ENCODE assay signal across 23 cellular contexts in genomic region chr10:109929501-109930219, GRCh38. TPM values are rescaled to one million over a fixed set of nuclear protein-coding genes. Genes with fewer than 3 reads are reported as not detected.
A peak's percentile ranks its signal among the peaks of the same experiment; 100 is the strongest.
DNase-seq lines count a peak whose midpoint lies in the region; ATAC-seq and TF ChIP-seq lines count a peak whose summit lies in the region.
"Had no signal": no experiment of that assay in that cellular context is flagged by ENCODE, and none has a peak within 500 bp of the region (broad histone marks: within the 10 kb centered on the region; RNA-seq: fewer than 3 reads in every experiment).

No MANE protein-coding gene starts in this region.

- H3K4me1 Mint-ChIP-seq in MCF 10A (ENCODE audit: insufficient read depth, unreplicated experiment): peaks cover 44% of the 10 kb centered on the region

- CTCF ChIA-PET in MCF 10A (lab: Yijun Ruan, JAX): interaction anchor here (0.8 to 1.3 kb wide), 3 partner anchors 12 to 40 kb away, joined by 3 to 5 read pairs (median 3); no protein-coding TSS in a partner anchor

- H4K20me1 ChIP-seq in fibroblast of lung (ENCODE audit: control insufficient read depth, extremely low read depth, insufficient read depth, low read length): no peaks in the 10 kb centered on the region

- H3K4me3 Mint-ChIP-seq in MCF 10A (ENCODE audit: unreplicated experiment): no peak overlapping the region
- H3K4me3 Mint-ChIP-seq: activated T-cell treated with anti-CD3 and anti-CD28 coated beads, Interleukin-2, amount 50 U/mL, for 4 hours; dendritic cell treated with granulocyte-macrophage colony-stimulating factor and Interleukin-4, amounts not matched to agents 40 ng/mL and 50 ng/mL, for 4 days; T-helper 17 cell had no signal

- H3K27ac Mint-ChIP-seq in MCF 10A (ENCODE audit: low read depth, unreplicated experiment): no peak overlapping the region
- H3K27ac Mint-ChIP-seq: dendritic cell treated with granulocyte-macrophage colony-stimulating factor and Interleukin-4, amounts not matched to agents 40 ng/mL and 50 ng/mL, for 4 days; progenitor cell of endocrine pancreas; T-helper 17 cell had no signal

- peaks cover 0 to 1% of the 10 kb centered on the region in 2 donors for H3K4me1 ChIP-seq in breast epithelium
- peaks cover 5% of the 10 kb centered on the region for H3K4me1 ChIP-seq in fibroblast of lung (ENCODE audit: control insufficient read depth, extremely low read depth, insufficient read depth, low read length)
- H3K4me1 ChIP-seq: A549 had no signal

- TF ChIP-seq POLR2A in breast epithelium (IDR thresholded peaks at IDR 0.05): no peak

- no peak overlapping the region for H3K4me3 ChIP-seq in breast epithelium
- no peak overlapping the region for H3K4me3 ChIP-seq in fibroblast of lung (replicated peaks in 1 of 4; ENCODE audit: control extremely low read depth in 1 of 4, insufficient read depth in 1 of 4, low read depth in 3 of 4, low read length in 4 of 4)
- H3K4me3 ChIP-seq: A549, cardiac muscle cell, SJSA1 had no signal

- DNase-seq in MCF 10A (ENCODE audit: unreplicated experiment) (peak; percentile 71), breast epithelium (ENCODE audit: low spot score in 2 of 2) (no peak), RPMI7951 (ENCODE audit: low read depth) (peak; percentile 11), fibroblast of lung (ENCODE audit: low read depth in 2 of 2) (peak; percentile 51 to 62), NCI-H510A (lab: John Stamatoyannopoulos, UW) (no peak), NK-92 (lab: John Stamatoyannopoulos, UW; ENCODE audit: unreplicated experiment) (no peak)
- DNase-seq: activated CD4-positive, alpha-beta T cell treated with anti-CD3 and anti-CD28 coated beads for 4 hours; activated T-cell treated with anti-CD3 and anti-CD28 coated beads, Interleukin-2, amount 50 U/mL, for 4 hours; mammary epithelial cell; NCI-H2029 treated with DMSO at 0.1 percent for 48 hours; NCI-H226; NCI-H774; stimulated activated CD8-positive, alpha-beta memory T cell treated with anti-CD3 and anti-CD28 coated beads, Interleukin-4, amount 100 ng/mL, for 48 hours; T-helper 17 cell had no signal

- no TSS peak for BruUV-seq in MCF 10A (replicated peaks; lab: Mats Ljungman, UMichigan)

- H3K9me3 ChIP-seq in breast epithelium (no peaks in the 10 kb centered on the region), fibroblast of lung (ENCODE audit: control insufficient read depth, insufficient read depth, low read depth, low read length) (no peaks in the 10 kb centered on the region)
- H3K9me3 ChIP-seq: A549, SJSA1 had no signal

- H3K27me3 ChIP-seq in breast epithelium (no peaks in the 10 kb centered on the region), fibroblast of lung (ENCODE audit: control insufficient read depth, insufficient read depth, low read length) (no peaks in the 10 kb centered on the region)
- H3K27me3 ChIP-seq: cardiac muscle cell, SJSA1 had no signal

- no peaks in the 10 kb centered on the region for H3K9me3 Mint-ChIP-seq in MCF 10A (ENCODE audit: unreplicated experiment)
- H3K9me3 Mint-ChIP-seq: activated T-cell treated with anti-CD3 and anti-CD28 coated beads, Interleukin-2, amount 50 U/mL, for 4 hours; dendritic cell treated with granulocyte-macrophage colony-stimulating factor and Interleukin-4, amounts not matched to agents 40 ng/mL and 50 ng/mL, for 4 days had no signal

- no peak overlapping the region for H3K9ac ChIP-seq in fibroblast of lung (ENCODE audit: insufficient read depth, low read length)

- no peaks in the 10 kb centered on the region for H3K36me3 ChIP-seq in breast epithelium
- H3K36me3 ChIP-seq in fibroblast of lung (ENCODE audit: control insufficient read depth, insufficient read depth, low read length): no peaks in the 10 kb centered on the region
- H3K36me3 ChIP-seq: cardiac muscle cell, SJSA1 had no signal

- no peak overlapping the region for H3K27ac ChIP-seq in breast epithelium
- no peak overlapping the region for H3K27ac ChIP-seq in fibroblast of lung (ENCODE audit: insufficient read depth, low read length)
- H3K27ac ChIP-seq: A549, cardiac muscle cell, SJSA1 had no signal

- H3K36me3 Mint-ChIP-seq in MCF 10A (ENCODE audit: insufficient read depth, unreplicated experiment): no peaks in the 10 kb centered on the region

- intact Hi-C loops in MCF 10A (cut with micrococcal nuclease): no loop called here
- intact Hi-C loops in breast epithelium (cut with DNase I; ENCODE audit: low total_unique reads): no loop called here

- no peak for ATAC-seq in HG02642 (IDR thresholded peaks at IDR 0.05; ENCODE audit: poor library complexity, unreplicated experiment)
- no peak for ATAC-seq in HG02759 (IDR thresholded peaks at IDR 0.05; ENCODE audit: unreplicated experiment)
- ATAC-seq: A549; activated T-cell treated with anti-CD3 and anti-CD28 coated beads, Interleukin-2, amount 50 U/mL, for 4 hours; HepG2; Panc1; T-helper 17 cell had no signal

- POLR2A ChIA-PET in MCF 10A (lab: Yijun Ruan, JAX): interaction anchor here (0.9 to 1.9 kb wide), 5 partner anchors 9 to 79 kb away, joined by 3 to 11 read pairs (median 4); partner anchors contain the start of gene ADD3

- H2AFZ ChIP-seq in fibroblast of lung (ENCODE audit: low read length): no peak overlapping the region

- H3K4me2 ChIP-seq in fibroblast of lung (ENCODE audit: extremely low read depth, insufficient read depth, low read length): no peak overlapping the region
- H3K4me2 ChIP-seq: A549 had no signal

- no peaks in the 10 kb centered on the region for H3K27me3 Mint-ChIP-seq in MCF 10A (ENCODE audit: insufficient read depth, unreplicated experiment)
- H3K27me3 Mint-ChIP-seq: dendritic cell treated with granulocyte-macrophage colony-stimulating factor and Interleukin-4, amounts not matched to agents 40 ng/mL and 50 ng/mL, for 4 days; T-helper 17 cell had no signal

- TF ChIP-seq CTCF in MCF 10A (IDR thresholded peaks at IDR 0.05; ENCODE audit: unreplicated experiment) (no peak), breast epithelium (IDR thresholded peaks at IDR 0.05) (no peak), fibroblast of lung (conservative IDR thresholded peaks at IDR 0.05 in 1 of 2, IDR thresholded peaks at IDR 0.05 in 1 of 2; ENCODE audit: low read depth in 1 of 2, low read length in 2 of 2) (no peak)

- H3K79me2 ChIP-seq in fibroblast of lung (ENCODE audit: control insufficient read depth, insufficient read depth, low read length): no peaks in the 10 kb centered on the region

RNA-seq across cellular contexts. Expression of gene XPNPEP1, which starts 6.3 kb away (rescaled TPM):
- total RNA-seq in MCF 10A (2022): 51.6 and 52.1 TPM in 2 replicates
- total RNA-seq in breast epithelium: 10 to 100 TPM; 61.1 to 89.5 (median 89.0) TPM
- 70.7 and 89.2 TPM in 2 replicates for total RNA-seq in RPMI7951 (2014; rRNA removed; shearing (Covaris generic))
- 86.5 and 93.5 TPM in 2 replicates for total RNA-seq in fibroblast of lung
- 119 and 135 TPM in 2 replicates for polyA plus RNA-seq in fibroblast of lung
- polyA plus RNA-seq in fibroblast of lung (2012): 44.9 and 46.1 TPM in 2 replicates
- polyA minus RNA-seq in fibroblast of lung (ENCODE audit: low replicate concordance): 562 and 600 TPM in 2 replicates

Comparison
In these comparisons a context has a peak if more than half of its experiments do, and no peak if none do; other contexts are left out.
1. DNase-seq: peak in MCF 10A (single experiment), RPMI7951 (single experiment) and fibroblast of lung (2 of 2); none in breast epithelium (0 of 2), NCI-H510A (single experiment) and NK-92 (single experiment).